In genomic region chr9:98700801-98701200, GRCh38 we compare ENCODE assay signal across 41 cellular contexts. TPM values are rescaled to one million over a fixed set of nuclear protein-coding genes. Genes with fewer than 3 reads are reported as not detected.
"Had no signal": no experiment of that assay in that cellular context is flagged by ENCODE, and none has a peak within 500 bp of the region (broad histone marks: within the 10 kb centered on the region; RNA-seq: fewer than 3 reads in every experiment).

No MANE protein-coding gene starts in this region.

- H3K36me3 ChIP-seq: adrenal gland, ascending aorta, brain microvascular endothelial cell, breast epithelium, cardiac muscle cell had no signal

- H3K27ac ChIP-seq: adrenal gland, ascending aorta, body of pancreas, brain microvascular endothelial cell, breast epithelium, cardiac muscle cell had no signal

- H3K4me3 ChIP-seq: adrenal gland, ascending aorta, body of pancreas, breast epithelium, cardiac muscle cell had no signal

- H3K4me1 ChIP-seq: adrenal gland, ascending aorta, body of pancreas, breast epithelium had no signal

- H3K27ac Mint-ChIP-seq: activated naive CD4-positive, alpha-beta T cell treated with anti-CD3 and anti-CD28 coated beads for 36 hours; activated naive CD4-positive, alpha-beta T cell treated with anti-CD3 and anti-CD28 coated beads, Interleukin-2, amount 10 ng/mL, durations not matched to agents 7 days and 5 days; activated naive CD4-positive, alpha-beta T cell treated with anti-CD3 and anti-CD28 coated beads, Interleukin-2, amount 50 U/mL, for 24 hours; activated naive CD4-positive, alpha-beta T cell treated with anti-CD3 and anti-CD28 coated beads, Interleukin-2, amount 50 U/mL, for 72 hours; activated naive CD8-positive, alpha-beta T cell; activated naive CD8-positive, alpha-beta T cell treated with anti-CD3 and anti-CD28 coated beads for 36 hours; activated naive CD8-positive, alpha-beta T cell treated with anti-CD3 and anti-CD28 coated beads, Interleukin-2, amount 10 ng/mL, durations not matched to agents 7 days and 5 days; activated naive CD8-positive, alpha-beta T cell treated with anti-CD3 and anti-CD28 coated beads, Interleukin-2, amount 50 U/mL, for 24 hours; activated T-cell treated with anti-CD3 and anti-CD28 coated beads, Interleukin-2, amount 50 U/mL, for 24 hours; activated T-cell treated with anti-CD3 and anti-CD28 coated beads, Interleukin-2, amount 50 U/mL, for 72 hours; activated T-helper 1 cell treated with anti-CD3 and anti-CD28 coated beads, Interleukin-12 subunit alpha, Interleukin-12 subunit beta, Interleukin-2, Interleukin-4 antibody, amounts not matched to agents 30 ng/mL and 10 ng/mL and 1 ng/mL, durations not matched to agents 14 hours and 24 hours and 36 hours; activated T-helper 17 cell treated with anti-CD3 and anti-CD28 coated beads, Interleukin-2, amount 50 U/mL, for 72 hours; activated T-helper 2 cell treated with anti-CD3 and anti-CD28 coated beads, Interferon-gamma antibody, Interleukin-2, Interleukin-4, amounts not matched to agents 10 μg/mL and 5 μg/mL and 100 μg/mL, durations not matched to agents 14 hours and 24 hours and 36 hours; brain had no signal

- DNase-seq: activated effector memory CD4-positive, alpha-beta T cell treated with anti-CD3 and anti-CD28 coated beads, Interleukin-2, amount 50 U/mL, for 16 hours; activated effector memory CD4-positive, alpha-beta T cell treated with Interleukin-2 at 50 U/mL for 16 hours; activated gamma-delta T cell; activated gamma-delta T cell treated with Interleukin-2 at 50 U/mL for 16 hours; activated naive CD4-positive, alpha-beta T cell; activated naive CD4-positive, alpha-beta T cell treated with anti-CD3 and anti-CD28 coated beads for 36 hours; activated naive CD4-positive, alpha-beta T cell treated with anti-CD3 and anti-CD28 coated beads, Interleukin-2, amount 10 ng/mL, durations not matched to agents 7 days and 5 days; activated naive CD4-positive, alpha-beta T cell treated with anti-CD3 and anti-CD28 coated beads, Interleukin-2, amount 50 U/mL, for 16 hours; activated naive CD4-positive, alpha-beta T cell treated with Interleukin-2 at 50 U/mL for 16 hours; activated naive CD8-positive, alpha-beta T cell treated with anti-CD3 and anti-CD28 coated beads for 36 hours; activated naive CD8-positive, alpha-beta T cell treated with anti-CD3 and anti-CD28 coated beads, Interleukin-2, amount 10 ng/mL, durations not matched to agents 7 days and 5 days; activated naive CD8-positive, alpha-beta T cell treated with anti-CD3 and anti-CD28 coated beads, Interleukin-2, amount 50 U/mL, for 24 hours; activated T-cell treated with anti-CD3 and anti-CD28 coated beads for 4 hours; activated T-cell treated with anti-CD3 and anti-CD28 coated beads, Interleukin-2, amount 50 U/mL, for 1 hour; activated T-cell treated with anti-CD3 and anti-CD28 coated beads, Interleukin-2, amount 50 U/mL, for 24 hours; activated T-cell treated with anti-CD3 and anti-CD28 coated beads, Interleukin-2, amount 50 U/mL, for 4 hours; activated T-cell treated with anti-CD3 and anti-CD28 coated beads, Interleukin-2, amount 50 U/mL, for 48 hours; activated T-cell treated with anti-CD3 and anti-CD28 coated beads, Interleukin-2, amount 50 U/mL, for 72 hours; adrenal gland; amniotic stem cell; amygdala; anterior cingulate cortex; aorta; body of pancreas; brain microvascular endothelial cell; caudate nucleus; central memory CD4-positive, alpha-beta T cell; cerebellar nuclear complex had no signal

- ATAC-seq: activated naive CD4-positive, alpha-beta T cell treated with anti-CD3 and anti-CD28 coated beads, Interleukin-2, amount 50 U/mL, for 72 hours; activated naive CD8-positive, alpha-beta T cell treated with anti-CD3 and anti-CD28 coated beads, Interleukin-2, amount 50 U/mL, for 24 hours; activated T-cell treated with anti-CD3 and anti-CD28 coated beads, Interleukin-2, amount 50 U/mL, for 4 hours; activated T-cell treated with anti-CD3 and anti-CD28 coated beads, Interleukin-2, amount 50 U/mL, for 72 hours; activated T-helper 17 cell treated with anti-CD3 and anti-CD28 coated beads, Interleukin-2, amount 50 U/mL, for 72 hours; body of pancreas had no signal

- FAIRE-seq: astrocyte, bronchial epithelial cell had no signal

- H3K4me3 Mint-ChIP-seq: activated naive CD4-positive, alpha-beta T cell treated with anti-CD3 and anti-CD28 coated beads for 36 hours; activated naive CD4-positive, alpha-beta T cell treated with anti-CD3 and anti-CD28 coated beads, Interleukin-2, amount 10 ng/mL, durations not matched to agents 7 days and 5 days; activated naive CD4-positive, alpha-beta T cell treated with anti-CD3 and anti-CD28 coated beads, Interleukin-2, amount 50 U/mL, for 24 hours; activated naive CD8-positive, alpha-beta T cell; activated naive CD8-positive, alpha-beta T cell treated with anti-CD3 and anti-CD28 coated beads for 36 hours; activated naive CD8-positive, alpha-beta T cell treated with anti-CD3 and anti-CD28 coated beads, Interleukin-2, amount 10 ng/mL, durations not matched to agents 7 days and 5 days; activated naive CD8-positive, alpha-beta T cell treated with anti-CD3 and anti-CD28 coated beads, Interleukin-2, amount 50 U/mL, for 24 hours; activated T-cell treated with anti-CD3 and anti-CD28 coated beads, Interleukin-2, amount 50 U/mL, for 24 hours; activated T-cell treated with anti-CD3 and anti-CD28 coated beads, Interleukin-2, amount 50 U/mL, for 4 hours; activated T-cell treated with anti-CD3 and anti-CD28 coated beads, Interleukin-2, amount 50 U/mL, for 72 hours; activated T-helper 1 cell treated with anti-CD3 and anti-CD28 coated beads, Interleukin-12 subunit alpha, Interleukin-12 subunit beta, Interleukin-2, Interleukin-4 antibody, amounts not matched to agents 30 ng/mL and 10 ng/mL and 1 ng/mL, durations not matched to agents 14 hours and 24 hours and 36 hours; activated T-helper 17 cell treated with anti-CD3 and anti-CD28 coated beads, Interleukin-2, amount 50 U/mL, for 72 hours; brain; central memory CD8-positive, alpha-beta T cell had no signal

- H3K9me3 Mint-ChIP-seq: activated naive CD4-positive, alpha-beta T cell treated with anti-CD3 and anti-CD28 coated beads for 36 hours; activated naive CD4-positive, alpha-beta T cell treated with anti-CD3 and anti-CD28 coated beads, Interleukin-2, amount 10 ng/mL, durations not matched to agents 7 days and 5 days; activated naive CD4-positive, alpha-beta T cell treated with anti-CD3 and anti-CD28 coated beads, Interleukin-2, amount 50 U/mL, for 24 hours; activated naive CD4-positive, alpha-beta T cell treated with anti-CD3 and anti-CD28 coated beads, Interleukin-2, amount 50 U/mL, for 72 hours; activated naive CD8-positive, alpha-beta T cell treated with anti-CD3 and anti-CD28 coated beads for 36 hours; activated naive CD8-positive, alpha-beta T cell treated with anti-CD3 and anti-CD28 coated beads, Interleukin-2, amount 10 ng/mL, durations not matched to agents 7 days and 5 days; activated naive CD8-positive, alpha-beta T cell treated with anti-CD3 and anti-CD28 coated beads, Interleukin-2, amount 50 U/mL, for 24 hours; activated T-cell treated with anti-CD3 and anti-CD28 coated beads, Interleukin-2, amount 50 U/mL, for 24 hours; activated T-cell treated with anti-CD3 and anti-CD28 coated beads, Interleukin-2, amount 50 U/mL, for 72 hours; activated T-helper 1 cell treated with anti-CD3 and anti-CD28 coated beads, Interleukin-12 subunit alpha, Interleukin-12 subunit beta, Interleukin-2, Interleukin-4 antibody, amounts not matched to agents 30 ng/mL and 10 ng/mL and 1 ng/mL, durations not matched to agents 14 hours and 24 hours and 36 hours; activated T-helper 2 cell treated with anti-CD3 and anti-CD28 coated beads, Interferon-gamma antibody, Interleukin-2, Interleukin-4, amounts not matched to agents 10 μg/mL and 5 μg/mL and 100 μg/mL, durations not matched to agents 14 hours and 24 hours and 36 hours had no signal

- H3K36me3 Mint-ChIP-seq: activated naive CD4-positive, alpha-beta T cell treated with anti-CD3 and anti-CD28 coated beads, Interleukin-2, amount 10 ng/mL, durations not matched to agents 7 days and 5 days; activated naive CD4-positive, alpha-beta T cell treated with anti-CD3 and anti-CD28 coated beads, Interleukin-2, amount 50 U/mL, for 24 hours; activated naive CD4-positive, alpha-beta T cell treated with anti-CD3 and anti-CD28 coated beads, Interleukin-2, amount 50 U/mL, for 72 hours; activated naive CD8-positive, alpha-beta T cell; activated naive CD8-positive, alpha-beta T cell treated with anti-CD3 and anti-CD28 coated beads for 36 hours; activated naive CD8-positive, alpha-beta T cell treated with anti-CD3 and anti-CD28 coated beads, Interleukin-2, amount 10 ng/mL, durations not matched to agents 7 days and 5 days; brain had no signal

- H3K27me3 ChIP-seq: adrenal gland, ascending aorta, body of pancreas had no signal

- H3K4me1 Mint-ChIP-seq: activated naive CD4-positive, alpha-beta T cell treated with anti-CD3 and anti-CD28 coated beads, Interleukin-2, amount 10 ng/mL, durations not matched to agents 7 days and 5 days; activated naive CD4-positive, alpha-beta T cell treated with anti-CD3 and anti-CD28 coated beads, Interleukin-2, amount 50 U/mL, for 24 hours; activated naive CD8-positive, alpha-beta T cell treated with anti-CD3 and anti-CD28 coated beads for 36 hours; activated naive CD8-positive, alpha-beta T cell treated with anti-CD3 and anti-CD28 coated beads, Interleukin-2, amount 10 ng/mL, durations not matched to agents 7 days and 5 days; activated naive CD8-positive, alpha-beta T cell treated with anti-CD3 and anti-CD28 coated beads, Interleukin-2, amount 50 U/mL, for 24 hours; activated T-helper 17 cell treated with anti-CD3 and anti-CD28 coated beads, Interleukin-2, amount 50 U/mL, for 72 hours; central memory CD8-positive, alpha-beta T cell had no signal

- H3K9me3 ChIP-seq: adrenal gland, ascending aorta, body of pancreas had no signal

RNA-seq across cellular contexts. Expression of gene GABBR2, which starts 7.9 kb away (rescaled TPM):
- total RNA-seq: activated naive CD4-positive, alpha-beta T cell treated with anti-CD3 and anti-CD28 coated beads for 36 hours; activated naive CD4-positive, alpha-beta T cell treated with anti-CD3 and anti-CD28 coated beads, Interleukin-2, amount 50 U/mL, for 72 hours; activated naive CD8-positive, alpha-beta T cell treated with anti-CD3 and anti-CD28 coated beads for 36 hours; activated naive CD8-positive, alpha-beta T cell treated with anti-CD3 and anti-CD28 coated beads, Interleukin-2, amount 10 ng/mL, durations not matched to agents 7 days and 5 days; activated T-cell treated with anti-CD3 and anti-CD28 coated beads, Interleukin-2, amount 50 U/mL, for 4 hours; activated T-cell treated with anti-CD3 and anti-CD28 coated beads, Interleukin-2, amount 50 U/mL, for 72 hours; activated T-helper 1 cell treated with anti-CD3 and anti-CD28 coated beads, Interleukin-12 subunit alpha, Interleukin-12 subunit beta, Interleukin-2, Interleukin-4 antibody, amounts not matched to agents 30 ng/mL and 10 ng/mL and 1 ng/mL, durations not matched to agents 14 hours and 24 hours and 36 hours; activated T-helper 17 cell treated with anti-CD3 and anti-CD28 coated beads, Interleukin-2, amount 50 U/mL, for 72 hours; activated T-helper 2 cell treated with anti-CD3 and anti-CD28 coated beads, Interferon-gamma antibody, Interleukin-2, Interleukin-4, amounts not matched to agents 10 μg/mL and 5 μg/mL and 100 μg/mL, durations not matched to agents 14 hours and 24 hours and 36 hours; ascending aorta; body of pancreas; breast epithelium; bronchial epithelial cell had no signal
- polyA plus RNA-seq: aorta, cardiac muscle cell had no signal
